ENCODE assay signal across 1 cellular context in the genomic region with DNA sequence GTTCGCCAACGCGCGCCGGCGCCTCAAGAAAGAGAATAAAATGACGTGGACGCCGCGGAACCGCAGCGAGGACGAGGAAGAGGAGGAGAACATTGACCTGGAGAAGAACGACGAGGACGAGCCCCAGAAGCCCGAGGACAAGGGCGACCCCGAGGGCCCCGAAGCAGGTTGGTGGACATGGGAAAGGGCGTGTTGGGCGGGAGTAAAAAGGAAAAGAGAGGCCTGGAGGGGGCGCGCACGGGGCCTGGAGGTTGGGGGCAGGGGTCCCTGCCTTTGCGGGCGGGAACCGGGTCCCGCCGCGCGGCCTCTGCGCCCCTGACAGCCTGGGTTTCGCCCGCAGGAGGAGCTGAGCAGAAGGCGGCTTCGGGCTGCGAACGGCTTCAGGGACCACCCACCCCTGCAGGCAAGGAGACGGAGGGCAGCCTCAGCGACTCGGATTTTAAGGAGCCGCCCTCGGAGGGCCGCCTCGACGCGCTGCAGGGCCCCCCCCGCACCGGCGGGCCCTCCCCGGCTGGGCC.
TF ChIP-seq lines count a peak whose summit lies in the region.

No MANE protein-coding gene starts in this region.

TF ChIP-seq in H1, 55 proteins besides CTCF, POLR2A, EP300 and RAD21:
- TF ChIP-seq EZH2 (IDR thresholded peaks at IDR 0.05; ENCODE audit: low read depth, low read length, severe bottlenecking) (peak; percentile 80), RNF2 (IDR thresholded peaks at IDR 0.05; ENCODE audit: borderline replicate concordance, low read depth, low read length, missing control alignments, poor library complexity, severe bottlenecking) (peak; percentile 32), TAF7 (optimal IDR thresholded peaks at IDR 0.05; ENCODE audit: borderline replicate concordance, low read depth, low read length) (no peak), KDM4A (IDR thresholded peaks at IDR 0.05; ENCODE audit: low read depth, low read length, severe bottlenecking) (peak; percentile 40), RXRA (IDR thresholded peaks at IDR 0.05; ENCODE audit: insufficient read depth, low read depth, low read length) (no peak), SUZ12 (IDR thresholded peaks at IDR 0.05; ENCODE audit: low read length) (peak; percentile 81)
- TF ChIP-seq, protein P1, sequence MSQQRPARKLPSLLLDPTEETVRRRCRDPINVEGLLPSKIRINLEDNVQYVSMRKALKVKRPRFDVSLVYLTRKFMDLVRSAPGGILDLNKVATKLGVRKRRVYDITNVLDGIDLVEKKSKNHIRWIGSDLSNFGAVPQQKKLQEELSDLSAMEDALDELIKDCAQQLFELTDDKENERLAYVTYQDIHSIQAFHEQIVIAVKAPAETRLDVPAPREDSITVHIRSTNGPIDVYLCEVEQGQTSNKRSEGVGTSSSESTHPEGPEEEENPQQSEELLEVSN (IDR thresholded peaks at IDR 0.05), result peak; percentile 52; the same call in 1 of the 2 replicates
